Comparison of ENCODE assay signal across 8 cellular contexts in genomic region chr5:81778642-81779041, GRCh38. TPM values are rescaled to one million over a fixed set of nuclear protein-coding genes. Genes with fewer than 3 reads are reported as not detected.
A peak's percentile ranks its signal among the peaks of the same experiment; 100 is the strongest.
DNase-seq lines count a peak whose midpoint lies in the region; ATAC-seq and TF ChIP-seq lines count a peak whose summit lies in the region.

No MANE protein-coding gene starts in this region.

- H3K4me1 ChIP-seq in tibial artery, result peaks cover 7 to 66% (median 34%) of the 10 kb centered on the region in 4 donors

- intact Hi-C loops in tibial artery (cut with DNase I; ENCODE audit: low total_unique reads), result no loop called here

- CTCF ChIA-PET in activated naive CD4-positive, alpha-beta T cell treated with anti-CD3 and anti-CD28 coated beads, Interleukin-2, amount 10 ng/mL, durations not matched to agents 7 days and 5 days (lab: Charles Lee), result interaction anchor here (1.0 to 1.5 kb wide), 3 partner anchors 15 to 78 kb away, joined by 3 to 6 read pairs (median 4); no protein-coding TSS in a partner anchor

- no peak for DNase-seq in activated naive CD4-positive, alpha-beta T cell treated with anti-CD3 and anti-CD28 coated beads, Interleukin-2, amount 10 ng/mL, durations not matched to agents 7 days and 5 days
- DNase-seq in activated naive CD4-positive, alpha-beta T cell treated with anti-CD3 and anti-CD28 coated beads, Interleukin-2, amount 50 U/mL, for 16 hours, result no peak
- peak; percentile 62 for DNase-seq in astrocyte of the hippocampus (ENCODE audit: low read depth, low spot score)
- no peak for DNase-seq in left lobe of liver (ENCODE audit: low spot score)
- no peak for DNase-seq in tibial artery
- DNase-seq in T1000 (lab: John Stamatoyannopoulos, UW), result no peak
- DNase-seq in occipital lobe (lab: John Stamatoyannopoulos, UW), result no peak

- H3K27ac ChIP-seq in tibial artery, result peak overlapping the region; percentile 78 to 86

- H3K4me3 ChIP-seq in tibial artery, result peak overlapping the region; percentile 17 to 34

- no peaks in the 10 kb centered on the region for H3K27me3 ChIP-seq in tibial artery

- H3K4me1 Mint-ChIP-seq in activated naive CD4-positive, alpha-beta T cell treated with anti-CD3 and anti-CD28 coated beads, Interleukin-2, amount 10 ng/mL, durations not matched to agents 7 days and 5 days, result peaks cover 22% of the 10 kb centered on the region

- no peaks in the 10 kb centered on the region for H3K36me3 ChIP-seq in tibial artery

- ATAC-seq in left lobe of liver, result peak; percentile 32
- ATAC-seq in GM18868 (IDR thresholded peaks at IDR 0.05; ENCODE audit: unreplicated experiment), result no peak

- H3K27ac Mint-ChIP-seq in activated naive CD4-positive, alpha-beta T cell treated with anti-CD3 and anti-CD28 coated beads, Interleukin-2, amount 10 ng/mL, durations not matched to agents 7 days and 5 days, result peak overlapping the region; percentile 85

- peaks cover 3% of the 10 kb centered on the region for H3K36me3 Mint-ChIP-seq in activated naive CD4-positive, alpha-beta T cell treated with anti-CD3 and anti-CD28 coated beads, Interleukin-2, amount 10 ng/mL, durations not matched to agents 7 days and 5 days

- peaks cover 2% of the 10 kb centered on the region for H3K9me3 Mint-ChIP-seq in activated naive CD4-positive, alpha-beta T cell treated with anti-CD3 and anti-CD28 coated beads, Interleukin-2, amount 10 ng/mL, durations not matched to agents 7 days and 5 days

- no peaks in the 10 kb centered on the region for H3K9me3 ChIP-seq in tibial artery

- H3K27me3 Mint-ChIP-seq in activated naive CD4-positive, alpha-beta T cell treated with anti-CD3 and anti-CD28 coated beads, Interleukin-2, amount 10 ng/mL, durations not matched to agents 7 days and 5 days, result peaks cover 7% of the 10 kb centered on the region

- no peak for TF ChIP-seq CTCF in tibial artery (IDR thresholded peaks at IDR 0.05)

- peak overlapping the region; percentile 68 for H3K4me3 Mint-ChIP-seq in activated naive CD4-positive, alpha-beta T cell treated with anti-CD3 and anti-CD28 coated beads, Interleukin-2, amount 10 ng/mL, durations not matched to agents 7 days and 5 days

RNA-seq across cellular contexts. Expression of gene SSBP2, which starts 27.7 kb away (rescaled TPM):
- total RNA-seq in left lobe of liver, result 3.8 TPM
- total RNA-seq in occipital lobe, result 372 TPM

Comparison
In these comparisons a context has a peak if more than half of its experiments do, and no peak if none do; other contexts are left out.
1. RNA of gene SSBP2, which starts 27.7 kb away (total RNA-seq): 372 TPM in occipital lobe (single experiment); 3.8 TPM in left lobe of liver (single experiment); every median in the first group is over 10 times any median in the second.